In genomic region chr12:104131609-104132008, GRCh38 we compare ENCODE assay signal across 1 cellular context.
A peak's percentile ranks its signal among the peaks of the same experiment; 100 is the strongest.
TF ChIP-seq lines count a peak whose summit lies in the region.

No MANE protein-coding gene starts in this region.

TF ChIP-seq in HepG2, 621 proteins besides CTCF, POLR2A, EP300 and RAD21 (continued from another document and continues in another):
- TF ChIP-seq PRMT3 (CRISPR knock-in tag; IDR thresholded peaks at IDR 0.05; ENCODE audit: borderline replicate concordance, low read depth), result no peak
- no peak for TF ChIP-seq ZHX2 (IDR thresholded peaks at IDR 0.05; ENCODE audit: low read depth)
- no peak for TF ChIP-seq ZHX2 (CRISPR knock-in tag; IDR thresholded peaks at IDR 0.05; ENCODE audit: borderline replicate concordance)
- no peak for TF ChIP-seq TP53 (CRISPR knock-in tag; conservative IDR thresholded peaks at IDR 0.05)
- TF ChIP-seq GZF1 (CRISPR knock-in tag; IDR thresholded peaks at IDR 0.05), result no peak
- no peak for TF ChIP-seq HIVEP1 (CRISPR knock-in tag; IDR thresholded peaks at IDR 0.05)
- TF ChIP-seq BCL6 (CRISPR knock-in tag; IDR thresholded peaks at IDR 0.05), result peak; percentile 90
- TF ChIP-seq TEF (CRISPR knock-in tag; IDR thresholded peaks at IDR 0.05), result peak; percentile 92; the same call in 1 of the 2 replicates
- no peak for TF ChIP-seq GLI4 (CRISPR knock-in tag; IDR thresholded peaks at IDR 0.05; ENCODE audit: borderline replicate concordance)
- TF ChIP-seq ZNF597 (CRISPR knock-in tag; IDR thresholded peaks at IDR 0.05), result no peak
- peak; percentile 80; the same call in 1 of the 2 replicates for TF ChIP-seq MEIS1 (CRISPR knock-in tag; IDR thresholded peaks at IDR 0.05; ENCODE audit: borderline replicate concordance)
- TF ChIP-seq IRF1 (CRISPR knock-in tag; IDR thresholded peaks at IDR 0.05; ENCODE audit: low read depth), result no peak
- no peak for TF ChIP-seq SNAPC2 (CRISPR knock-in tag; IDR thresholded peaks at IDR 0.05)
- peak; percentile 79; the same call in 1 of the 2 replicates for TF ChIP-seq IRF2 (CRISPR knock-in tag; IDR thresholded peaks at IDR 0.05)
- TF ChIP-seq SALL1 (CRISPR knock-in tag; IDR thresholded peaks at IDR 0.05), result peak; percentile 73
- TF ChIP-seq ZNF337 (CRISPR knock-in tag; IDR thresholded peaks at IDR 0.05; ENCODE audit: borderline replicate concordance, low read depth), result no peak
- no peak for TF ChIP-seq E2F5 (CRISPR knock-in tag; conservative IDR thresholded peaks at IDR 0.05)
- no peak for TF ChIP-seq ZNF180 (CRISPR knock-in tag; IDR thresholded peaks at IDR 0.05; ENCODE audit: borderline replicate concordance, low read depth)
- no peak for TF ChIP-seq CEBPZ (IDR thresholded peaks at IDR 0.05; ENCODE audit: low read length)
- TF ChIP-seq AKAP8 (CRISPR knock-in tag; IDR thresholded peaks at IDR 0.05), result no peak
- TF ChIP-seq ZNF362 (CRISPR knock-in tag; IDR thresholded peaks at IDR 0.05; ENCODE audit: borderline replicate concordance), result no peak
- no peak for TF ChIP-seq KDM5B (CRISPR knock-in tag; IDR thresholded peaks at IDR 0.05; ENCODE audit: borderline replicate concordance)
- TF ChIP-seq HOMEZ (CRISPR knock-in tag; IDR thresholded peaks at IDR 0.05; ENCODE audit: low read depth), result peak; percentile 79; the same call in 1 of the 2 replicates
- TF ChIP-seq ZNF609 (CRISPR knock-in tag; IDR thresholded peaks at IDR 0.05; ENCODE audit: borderline replicate concordance), result peak; percentile 72; the same call in 1 of the 2 replicates
- TF ChIP-seq MAX (IDR thresholded peaks at IDR 0.05), result 0 out of 2 replicates have a peak, but pooled peaks have one; percentile 19
- no peak for TF ChIP-seq REL (CRISPR knock-in tag; conservative IDR thresholded peaks at IDR 0.05)
- TF ChIP-seq RBAK (CRISPR knock-in tag; IDR thresholded peaks at IDR 0.05), result no peak
- TF ChIP-seq SIN3B (IDR thresholded peaks at IDR 0.05; ENCODE audit: low read length), result no peak
- TF ChIP-seq ATRX (CRISPR knock-in tag; IDR thresholded peaks at IDR 0.05; ENCODE audit: borderline replicate concordance), result no peak
